In genomic region chr1:21509351-21510112, GRCh38 we compare ENCODE assay signal across 8 cellular contexts. TPM values are rescaled to one million over a fixed set of nuclear protein-coding genes. Genes with fewer than 3 reads are reported as not detected.
DNase-seq lines count a peak whose midpoint lies in the region; ATAC-seq, FAIRE-seq and TF ChIP-seq lines count a peak whose summit lies in the region.

Gene ALPL, plus strand, starts transcription at chr1:21509423. Its CDS starts 44,659 bp downstream, at chr1:21554082.

- H3K27me3 ChIP-seq in BJ (ENCODE audit: control insufficient read depth, insufficient read depth, low read length) (peaks cover 18% of the 10 kb centered on the region), Peyer's patch (peaks cover 0 to 7% of the 10 kb centered on the region in 2 donors)

- peaks cover 0 to 12% (median 7%) of the 10 kb centered on the region in 4 donors for H3K4me1 ChIP-seq in Peyer's patch

- POLR2A ChIA-PET in BJ (lab: Charles Lee): no interaction called here

- DNase-seq in BJ (ENCODE audit: low read depth) (no peak), Peyer's patch (no peak), fibroblast of the aortic adventitia (ENCODE audit: low read depth) (no peak), NCI-H2081 treated with DMSO at 0.1 percent for 48 hours (lab: John Stamatoyannopoulos, UW) (no peak), T-helper 9 cell (no peak), GM12891 (ENCODE audit: insufficient read length, low spot score) (no peak)

- CTCF ChIA-PET in BJ (lab: Yijun Ruan, JAX): interaction anchor here (0.6 to 7.7 kb wide), 17 partner anchors 9 to 939 kb away, joined by 3 to 69 read pairs (median 7); no protein-coding TSS in a partner anchor

- peak within 1 kb of the TSS; percentile 82 to 85 (median 82) for H3K4me3 Mint-ChIP-seq in nephron

- peak within 1 kb of the TSS; percentile 25 for H3K4me3 ChIP-seq in BJ (ENCODE audit: low read depth, low read length)
- H3K4me3 ChIP-seq in Peyer's patch: peak within 1 kb of the TSS in 3 of 4 donors; percentile 32 to 41 (median 35)
- peak within 1 kb of the TSS; percentile 39 for H3K4me3 ChIP-seq in fibroblast of the aortic adventitia (ENCODE audit: low read depth, low read length)

- H3K9me3 ChIP-seq in Peyer's patch: no peaks in the 10 kb centered on the region

- no peak for ATAC-seq in HG03460 (IDR thresholded peaks at IDR 0.05; ENCODE audit: unreplicated experiment)

- H3K4me1 Mint-ChIP-seq in nephron: peaks cover 13% of the 10 kb centered on the region

- H3K27me3 Mint-ChIP-seq in nephron (ENCODE audit: low read depth): peaks cover 60% of the 10 kb centered on the region

- H3K9me3 Mint-ChIP-seq in nephron: no peaks in the 10 kb centered on the region

- H3K36me3 Mint-ChIP-seq in nephron (ENCODE audit: low read depth): no peaks in the 10 kb centered on the region

- peak within 1 kb of the TSS in 1 of 4 donors; percentile 17 for H3K27ac ChIP-seq in Peyer's patch

- TF ChIP-seq POLR2A in Peyer's patch (IDR thresholded peaks at IDR 0.05): no peak
- no peak for TF ChIP-seq POLR2A in GM12891 (IDR thresholded peaks at IDR 0.05; ENCODE audit: low read depth, low read length)

- no peaks in the 10 kb centered on the region for H3K36me3 ChIP-seq in BJ (ENCODE audit: control insufficient read depth, insufficient read depth, low read length)
- no peaks in the 10 kb centered on the region for H3K36me3 ChIP-seq in Peyer's patch

- no peak for FAIRE-seq in GM12891 (lab: Jason Lieb, UNC)

- TF ChIP-seq CTCF in BJ (IDR thresholded peaks at IDR 0.05; ENCODE audit: insufficient read depth, low read depth, low read length) (no peak), Peyer's patch (IDR thresholded peaks at IDR 0.05) (no peak), fibroblast of the aortic adventitia (IDR thresholded peaks at IDR 0.05; ENCODE audit: insufficient read depth, low read length) (no peak), nephron (IDR thresholded peaks at IDR 0.05; ENCODE audit: unreplicated experiment in 3 of 3) (no peak)

- peak within 1 kb of the TSS in 2 of 3 experiments; percentile 23 to 37 for H3K27ac Mint-ChIP-seq in nephron

TF ChIP-seq in GM12891, 5 proteins besides CTCF, POLR2A, EP300 and RAD21:
- TF ChIP-seq POLR2AphosphoS5 (IDR thresholded peaks at IDR 0.05; ENCODE audit: low read depth, low read length): no peak
- TF ChIP-seq PAX5 (IDR thresholded peaks at IDR 0.05; ENCODE audit: insufficient read depth, low read length, severe bottlenecking): no peak
- TF ChIP-seq TAF1 (IDR thresholded peaks at IDR 0.05; ENCODE audit: low read depth, low read length): no peak
- no peak for TF ChIP-seq SPI1 (IDR thresholded peaks at IDR 0.05; ENCODE audit: low read depth, low read length)
- no peak for TF ChIP-seq POU2F2 (IDR thresholded peaks at IDR 0.05; ENCODE audit: low read depth, low read length)
TF ChIP-seq in GM12891: peak in this region for 0.

RNA-seq across cellular contexts. Expression of gene ALPL, which starts in this region (rescaled TPM):
- polyA plus RNA-seq in BJ (2011; rRNA removed): 0.28 and 0.45 TPM in 2 replicates
- polyA minus RNA-seq in BJ (2011; rRNA and poly(A)+ RNA removed): 0.14 and 0.15 TPM in 2 replicates
- 10 to 100 TPM in 1 of 4 donors, 1 to 10 TPM in 2, under 1 TPM in 1; 0.70 to 10.7 (median 2.2) TPM for total RNA-seq in Peyer's patch
- 1.1 and 16.3 TPM in 2 replicates for total RNA-seq in fibroblast of the aortic adventitia (ENCODE audit: low replicate concordance)
- polyA plus RNA-seq in GM12891 (2012; ENCODE audit: low read depth, missing spikeins): not detected
